21 cellular contexts compared by ENCODE assay signal in the genomic region with DNA sequence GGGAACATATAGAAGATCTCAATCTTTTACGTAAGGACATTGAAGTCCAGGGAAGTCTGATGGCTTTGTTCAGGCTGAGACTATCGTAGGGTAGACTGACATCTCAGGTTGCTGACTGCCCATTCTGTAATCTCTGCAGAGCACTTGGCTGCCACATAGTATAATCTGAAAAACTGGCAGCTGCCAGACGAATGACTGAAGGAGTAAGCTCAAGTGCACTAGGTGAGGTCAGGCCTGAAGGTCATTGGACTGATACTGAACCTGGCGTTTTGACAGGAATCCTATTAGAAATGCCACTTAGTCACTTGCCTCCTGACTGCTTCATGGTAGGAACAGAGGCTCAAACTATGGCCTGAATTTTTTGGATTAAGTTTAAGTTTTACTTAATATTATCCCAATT. TPM values are rescaled to one million over a fixed set of nuclear protein-coding genes. Genes with fewer than 3 reads are reported as not detected.
DNase-seq lines count a peak whose midpoint lies in the region; ATAC-seq and TF ChIP-seq lines count a peak whose summit lies in the region.
"Had no signal": no experiment of that assay in that cellular context is flagged by ENCODE, and none has a peak within 500 bp of the region (broad histone marks: within the 10 kb centered on the region; RNA-seq: fewer than 3 reads in every experiment).

No MANE protein-coding gene starts in this region.

- no peaks in the 10 kb centered on the region for H3K27me3 Mint-ChIP-seq in endothelial cell (ENCODE audit: unreplicated experiment)
- H3K27me3 Mint-ChIP-seq: activated T-cell treated with anti-CD3 and anti-CD28 coated beads, Interleukin-2, amount 50 U/mL, for 24 hours; brain; type B pancreatic cell had no signal

- H3K27ac Mint-ChIP-seq in endothelial cell (ENCODE audit: unreplicated experiment), result no peak overlapping the region
- H3K27ac Mint-ChIP-seq: activated T-cell treated with anti-CD3 and anti-CD28 coated beads, Interleukin-2, amount 50 U/mL, for 24 hours; nephron; type B pancreatic cell had no signal

- H3K27me3 ChIP-seq in right atrium auricular region (no peaks in the 10 kb centered on the region), cardiac muscle cell (no peaks in the 10 kb centered on the region), A673 (replicated peaks; ENCODE audit: insufficient read depth, low read depth, low read length, poor library complexity) (no peaks in the 10 kb centered on the region)
- H3K27me3 ChIP-seq: BLaER1, hepatocyte, Peyer's patch had no signal

- no TSS peak for BruUV-seq in A673 (replicated peaks; lab: Mats Ljungman, UMichigan)

- no peak overlapping the region for H3K4me3 ChIP-seq in right atrium auricular region
- H3K4me3 ChIP-seq in cardiac muscle cell, result no peak overlapping the region
- H3K4me3 ChIP-seq in A673 (ENCODE audit: low read depth, low read length, poor library complexity, severe bottlenecking), result no peak overlapping the region
- H3K4me3 ChIP-seq: BLaER1, hepatocyte, Peyer's patch had no signal

- CTCF ChIA-PET in A673 (lab: Charles Lee), result no interaction called here

- POLR2A ChIA-PET in A673 (lab: Charles Lee; ENCODE audit: low non-redundant PET), result no interaction called here

- no peak overlapping the region for H3K4me3 Mint-ChIP-seq in endothelial cell (ENCODE audit: unreplicated experiment)
- H3K4me3 Mint-ChIP-seq: activated T-cell treated with anti-CD3 and anti-CD28 coated beads, Interleukin-2, amount 50 U/mL, for 24 hours; brain; nephron; type B pancreatic cell had no signal

- peak; percentile 75 for ATAC-seq in Right ventricle myocardium inferior
- ATAC-seq in HG03039 (IDR thresholded peaks at IDR 0.05; ENCODE audit: unreplicated experiment), result no peak

- TF ChIP-seq CTCF in right atrium auricular region (IDR thresholded peaks at IDR 0.05), result no peak
- no peak for TF ChIP-seq CTCF in cardiac muscle cell (IDR thresholded peaks at IDR 0.05; ENCODE audit: low read depth, low read length)
- TF ChIP-seq CTCF in endothelial cell (IDR thresholded peaks at IDR 0.05; ENCODE audit: unreplicated experiment), result no peak
- no peak for TF ChIP-seq CTCF in A673 (conservative IDR thresholded peaks at IDR 0.05; ENCODE audit: low read depth, low read length)

- H3K36me3 Mint-ChIP-seq in endothelial cell (ENCODE audit: low read depth, unreplicated experiment), result no peaks in the 10 kb centered on the region
- H3K36me3 Mint-ChIP-seq: brain had no signal

- H3K9me3 ChIP-seq in right atrium auricular region (no peaks in the 10 kb centered on the region), cardiac muscle cell (ENCODE audit: low read depth) (no peaks in the 10 kb centered on the region), A673 (ENCODE audit: low read depth, low read length, poor library complexity, severe bottlenecking) (no peaks in the 10 kb centered on the region)
- H3K9me3 ChIP-seq: Peyer's patch had no signal

- H3K36me3 ChIP-seq in right atrium auricular region (no peaks in the 10 kb centered on the region), cardiac muscle cell (no peaks in the 10 kb centered on the region), A673 (ENCODE audit: insufficient read depth, low read length, poor library complexity, severe bottlenecking) (no peaks in the 10 kb centered on the region)
- H3K36me3 ChIP-seq: BLaER1, Peyer's patch had no signal

- no peak for DNase-seq in Right ventricle myocardium inferior (ENCODE audit: missing footprints)
- DNase-seq in right atrium auricular region (ENCODE audit: low spot score), result no peak
- peak in 1 of 2 donors; percentile 57 for DNase-seq in cardiac muscle cell (ENCODE audit: low read depth in 1 of 2, low spot score in 1 of 2)
- DNase-seq in mucosa of gallbladder (ENCODE audit: low spot score), result peak; percentile 31
- DNase-seq in NCI-H1105 treated with DMSO at 0.1 percent for 48 hours (lab: John Stamatoyannopoulos, UW), result no peak
- DNase-seq in endothelial cell (ENCODE audit: low spot score), result no peak
- DNase-seq in A673 (ENCODE audit: low spot score), result no peak
- DNase-seq: activated T-cell treated with anti-CD3 and anti-CD28 coated beads, Interleukin-2, amount 50 U/mL, for 24 hours; foreskin melanocyte; HCEC 1CT; NCI-H2081 treated with DMSO at 0.1 percent for 48 hours; T-helper 1 cell had no signal

- peak overlapping the region in 1 of 2 donors; percentile 30 for H3K27ac ChIP-seq in right atrium auricular region
- peak overlapping the region; percentile 71 for H3K27ac ChIP-seq in cardiac muscle cell
- no peak overlapping the region for H3K27ac ChIP-seq in A673 (ENCODE audit: low read depth, low read length, poor library complexity, severe bottlenecking)
- H3K27ac ChIP-seq: BLaER1, hepatocyte, HL-60, parathyroid adenoma had no signal

- intact Hi-C loops in Right ventricle myocardium inferior (cut with DNase I) (loop anchor here (2.0 kb wide), 1 partner anchor 125 kb away; no protein-coding TSS in a partner anchor), A673 (cut with micrococcal nuclease; ENCODE audit: unreplicated experiment) (no loop called here)

- H3K4me1 ChIP-seq in right atrium auricular region, result peaks cover 0 to 26% of the 10 kb centered on the region in 2 donors
- peaks cover 10% of the 10 kb centered on the region for H3K4me1 ChIP-seq in cardiac muscle cell (ENCODE audit: low read depth)
- H3K4me1 ChIP-seq in A673 (ENCODE audit: insufficient read depth, low read length, poor library complexity, severe bottlenecking), result peaks cover 9% of the 10 kb centered on the region

- no peaks in the 10 kb centered on the region for H3K9me3 Mint-ChIP-seq in endothelial cell (ENCODE audit: unreplicated experiment)
- H3K9me3 Mint-ChIP-seq: activated T-cell treated with anti-CD3 and anti-CD28 coated beads, Interleukin-2, amount 50 U/mL, for 24 hours; nephron had no signal

- H3K4me1 Mint-ChIP-seq in endothelial cell (ENCODE audit: unreplicated experiment), result peaks cover 13% of the 10 kb centered on the region
- H3K4me1 Mint-ChIP-seq: nephron had no signal

RNA-seq across cellular contexts. Expression of a gene that starts 23.5 kb away (rescaled TPM):
- total RNA-seq in Right ventricle myocardium inferior, result 18.7 TPM
- 10 to 100 TPM; 14.9 to 29.1 TPM for total RNA-seq in right atrium auricular region
- 25.2 and 27.4 TPM in 2 replicates for total RNA-seq in cardiac muscle cell
- polyA plus RNA-seq in cardiac muscle cell, result 8.1 and 11.3 TPM in 2 replicates
- total RNA-seq in mucosa of gallbladder, result 35.0 TPM
- total RNA-seq in endothelial cell (ENCODE audit: unreplicated experiment), result 38.3 TPM
- 33.9 and 39.4 TPM in 2 replicates for total RNA-seq in A673 (2021)
